ENCODE assay signal across 25 cellular contexts in genomic region chr4:26737385-26737784, GRCh38.
"Had no signal": no experiment of that assay in that cellular context is flagged by ENCODE, and none has a peak within 500 bp of the region (broad histone marks: within the 10 kb centered on the region; RNA-seq: fewer than 3 reads in every experiment).

No MANE protein-coding gene starts in this region.

- H3K27ac ChIP-seq: ascending aorta, cardiac muscle cell, SJSA1 had no signal

- H3K27me3 ChIP-seq: ascending aorta, cardiac muscle cell, MG63, SJSA1 had no signal

- DNase-seq: activated CD4-positive, alpha-beta T cell treated with anti-CD3 and anti-CD28 coated beads for 36 hours; activated CD4-positive, alpha-beta T cell treated with anti-CD3 and anti-CD28 coated beads, Interleukin-2, amount 10 ng/mL, durations not matched to agents 7 days and 5 days; activated CD4-positive, alpha-beta T cell treated with anti-CD3 and anti-CD28 coated beads, Interleukin-2, amount 50 U/mL, for 48 hours; activated CD8-positive, alpha-beta T cell treated with anti-CD3 and anti-CD28 coated beads, Interleukin-2, amount 10 ng/mL, durations not matched to agents 7 days and 5 days; activated gamma-delta T cell; activated naive CD4-positive, alpha-beta T cell treated with Interleukin-2 at 50 U/mL for 16 hours; activated naive CD8-positive, alpha-beta T cell treated with anti-CD3 and anti-CD28 coated beads, Interleukin-2, amount 10 ng/mL, durations not matched to agents 7 days and 5 days; activated T-cell treated with anti-CD3 and anti-CD28 coated beads, Interleukin-2, amount 50 U/mL, for 24 hours; amygdala; Kasumi-1; MG63; NCI-H1048; NCI-H1105 treated with DMSO at 0.1 percent for 48 hours; NCI-H1436; NCI-H1694 treated with DMSO at 0.1 percent for 48 hours; NCI-H2029; NCI-H345; NCI-H524 treated with DMSO at 0.1 percent for 48 hours; SHP77; SK-N-SH had no signal

- H3K36me3 ChIP-seq: ascending aorta, cardiac muscle cell, MG63, SJSA1 had no signal

- ATAC-seq: activated CD4-positive, alpha-beta T cell treated with anti-CD3 and anti-CD28 coated beads for 36 hours; activated CD8-positive, alpha-beta T cell treated with anti-CD3 and anti-CD28 coated beads, Interleukin-2, amount 10 ng/mL, durations not matched to agents 7 days and 5 days; Panc1; WTC11 had no signal

- H3K4me3 ChIP-seq: ascending aorta, cardiac muscle cell, MG63, SJSA1 had no signal

- H3K9ac ChIP-seq: SK-N-SH had no signal

- H3K4me2 ChIP-seq: SK-N-SH had no signal

- H3K4me1 ChIP-seq: ascending aorta had no signal

- H3K9me3 ChIP-seq: ascending aorta, MG63, SJSA1, SK-N-SH had no signal
